ENCODE assay signal across 1 cellular context in the genomic region with DNA sequence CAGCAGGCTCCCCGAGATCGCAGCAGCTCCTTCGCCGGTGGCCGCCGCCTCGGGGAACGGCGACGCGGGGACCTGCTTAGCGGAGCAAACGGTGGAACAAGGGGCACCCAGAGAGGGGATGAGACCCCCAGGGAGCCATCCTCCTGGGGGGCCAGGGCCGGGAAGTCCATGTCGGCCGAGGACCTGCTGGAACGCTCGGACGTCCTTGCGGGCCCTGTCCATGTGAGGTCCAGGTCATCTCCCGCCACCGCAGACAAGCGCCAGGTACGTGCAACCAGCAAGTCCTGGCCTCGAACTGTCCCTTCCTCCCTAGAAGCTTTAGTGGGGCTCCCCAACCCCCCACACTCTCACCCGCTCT.
TF ChIP-seq lines count a peak whose summit lies in the region.

No MANE protein-coding gene starts in this region.

TF ChIP-seq in IMR-90, 13 proteins besides CTCF, POLR2A, EP300 and RAD21:
- TF ChIP-seq BHLHE40 (IDR thresholded peaks at IDR 0.05; ENCODE audit: low read depth, low read length) (no peak), FOS (IDR thresholded peaks at IDR 0.05; ENCODE audit: low read depth, low read length) (no peak), MAZ (IDR thresholded peaks at IDR 0.05; ENCODE audit: borderline replicate concordance, low read depth, low read length) (no peak), RCOR1 (IDR thresholded peaks at IDR 0.05; ENCODE audit: insufficient replicate concordance, low read length) (no peak), CHD1 (IDR thresholded peaks at IDR 0.05; ENCODE audit: low read depth, low read length) (no peak), MXI1 (IDR thresholded peaks at IDR 0.05; ENCODE audit: borderline replicate concordance, low read depth, low read length) (no peak), CEBPB (IDR thresholded peaks at IDR 0.05; ENCODE audit: low read depth, low read length) (no peak), MAFK (IDR thresholded peaks at IDR 0.05; ENCODE audit: low read depth, low read length) (no peak), NFE2L2 (IDR thresholded peaks at IDR 0.05; ENCODE audit: low read depth, low read length) (no peak), SMC3 (IDR thresholded peaks at IDR 0.05; ENCODE audit: low read depth, low read length) (no peak), RFX5 (IDR thresholded peaks at IDR 0.05; ENCODE audit: low read depth, low read length) (no peak)
- TF ChIP-seq, protein P1, sequence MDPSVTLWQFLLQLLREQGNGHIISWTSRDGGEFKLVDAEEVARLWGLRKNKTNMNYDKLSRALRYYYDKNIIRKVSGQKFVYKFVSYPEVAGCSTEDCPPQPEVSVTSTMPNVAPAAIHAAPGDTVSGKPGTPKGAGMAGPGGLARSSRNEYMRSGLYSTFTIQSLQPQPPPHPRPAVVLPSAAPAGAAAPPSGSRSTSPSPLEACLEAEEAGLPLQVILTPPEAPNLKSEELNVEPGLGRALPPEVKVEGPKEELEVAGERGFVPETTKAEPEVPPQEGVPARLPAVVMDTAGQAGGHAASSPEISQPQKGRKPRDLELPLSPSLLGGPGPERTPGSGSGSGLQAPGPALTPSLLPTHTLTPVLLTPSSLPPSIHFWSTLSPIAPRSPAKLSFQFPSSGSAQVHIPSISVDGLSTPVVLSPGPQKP (IDR thresholded peaks at IDR 0.05; ENCODE audit: borderline replicate concordance, low read depth, low read length) = no peak
- TF ChIP-seq, protein P2, sequence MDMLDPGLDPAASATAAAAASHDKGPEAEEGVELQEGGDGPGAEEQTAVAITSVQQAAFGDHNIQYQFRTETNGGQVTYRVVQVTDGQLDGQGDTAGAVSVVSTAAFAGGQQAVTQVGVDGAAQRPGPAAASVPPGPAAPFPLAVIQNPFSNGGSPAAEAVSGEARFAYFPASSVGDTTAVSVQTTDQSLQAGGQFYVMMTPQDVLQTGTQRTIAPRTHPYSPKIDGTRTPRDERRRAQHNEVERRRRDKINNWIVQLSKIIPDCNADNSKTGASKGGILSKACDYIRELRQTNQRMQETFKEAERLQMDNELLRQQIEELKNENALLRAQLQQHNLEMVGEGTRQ (IDR thresholded peaks at IDR 0.05; ENCODE audit: low read depth, low read length) = no peak
